8 cellular contexts compared by ENCODE assay signal in the genomic region with DNA sequence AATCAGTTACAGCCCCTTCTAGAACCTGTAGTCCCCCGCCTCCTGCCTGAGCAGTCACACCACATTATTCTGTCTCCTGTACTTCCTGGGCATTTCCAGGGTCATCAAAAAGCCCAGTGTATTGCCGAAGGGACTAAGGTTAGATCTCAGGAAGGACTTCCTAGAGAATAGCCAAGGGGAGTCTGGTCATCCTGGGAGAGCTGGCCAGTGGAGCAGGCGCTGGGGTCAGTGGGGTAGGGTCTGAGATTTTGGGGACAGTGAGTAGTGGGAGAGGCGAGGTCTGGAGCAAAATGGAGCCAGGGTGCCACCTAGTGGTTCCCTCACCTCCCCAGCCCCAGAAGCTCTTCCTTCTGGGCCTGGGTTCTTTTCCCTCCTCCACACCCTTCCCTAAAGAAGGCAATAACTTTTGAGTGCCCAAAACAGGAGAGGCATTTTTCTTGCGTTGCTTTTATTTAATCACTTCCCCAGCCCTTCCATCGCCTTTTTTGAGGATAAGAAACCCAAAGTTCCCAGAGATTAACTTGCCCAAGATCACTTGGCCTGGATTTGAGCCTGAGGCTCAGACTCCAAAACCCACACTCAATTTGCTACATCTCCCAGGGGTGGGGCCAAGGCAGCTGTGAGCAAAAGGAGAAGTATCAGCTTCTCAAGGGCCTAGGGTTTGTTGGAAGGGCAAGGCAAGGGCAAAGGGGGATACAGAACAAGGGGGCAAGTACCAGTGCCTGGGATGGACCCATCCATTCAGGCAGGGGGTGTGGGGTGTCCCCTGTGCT. TPM values are rescaled to one million over a fixed set of nuclear protein-coding genes. Genes with fewer than 3 reads are reported as not detected.
DNase-seq lines count a peak whose midpoint lies in the region; ATAC-seq and TF ChIP-seq lines count a peak whose summit lies in the region.

No MANE protein-coding gene starts in this region.

- H2AFZ ChIP-seq in fibroblast of lung (ENCODE audit: low read length) (no peak overlapping the region), neuronal stem cell (ENCODE audit: low read length) (no peak overlapping the region)

- no peak overlapping the region for H2BK5ac ChIP-seq in neuronal stem cell (ENCODE audit: low read length)

- no peak overlapping the region for H3K14ac ChIP-seq in neuronal stem cell (ENCODE audit: low read length)

- no peak overlapping the region for H4K91ac ChIP-seq in neuronal stem cell (ENCODE audit: low read depth, low read length, poor library complexity)

- no peak overlapping the region for H3K4me2 ChIP-seq in fibroblast of lung (ENCODE audit: extremely low read depth, insufficient read depth, low read length)
- H3K4me2 ChIP-seq in neuronal stem cell (ENCODE audit: insufficient read depth, low read length, poor library complexity, severe bottlenecking), result no peak overlapping the region

- WGBS in neuronal stem cell (ENCODE audit: extremely low coverage in 2 of 2, insufficient read length in 2 of 2, insufficient replicate concordance in 1 of 2), 2 donors, result no CpG with 5 or more reads among the region's 6 CpGs

- no peak overlapping the region for H2BK12ac ChIP-seq in neuronal stem cell (ENCODE audit: low read length)

- H3K4ac ChIP-seq in neuronal stem cell (ENCODE audit: low read length), result no peak overlapping the region

- H3K9me3 ChIP-seq in fibroblast of lung (ENCODE audit: control insufficient read depth, insufficient read depth, low read depth, low read length) (no peaks in the 10 kb centered on the region), neuronal stem cell (replicated peaks in 1 of 2; ENCODE audit: control insufficient read depth in 2 of 2, insufficient read depth in 1 of 2, low read depth in 1 of 2, low read length in 2 of 2) (no peaks in the 10 kb centered on the region)

- H3K27me3 ChIP-seq in fibroblast of lung (ENCODE audit: control insufficient read depth, insufficient read depth, low read length) (no peaks in the 10 kb centered on the region), neuronal stem cell (ENCODE audit: control insufficient read depth in 3 of 3, insufficient read depth in 3 of 3, low read depth in 1 of 3, low read length in 3 of 3) (no peaks in the 10 kb centered on the region)

- TF ChIP-seq CTCF in fibroblast of lung (conservative IDR thresholded peaks at IDR 0.05 in 1 of 2, IDR thresholded peaks at IDR 0.05 in 1 of 2; ENCODE audit: low read depth in 1 of 2, low read length in 2 of 2), result peak; percentile 69 to 80

- H3K9ac ChIP-seq in fibroblast of lung (ENCODE audit: insufficient read depth, low read length) (peak overlapping the region; percentile 1), neuronal stem cell (ENCODE audit: low read depth, low read length, poor library complexity) (no peak overlapping the region)

- H3K79me1 ChIP-seq in neuronal stem cell (ENCODE audit: low read depth, low read length), result peaks cover 6% of the 10 kb centered on the region

- H3K79me2 ChIP-seq in fibroblast of lung (ENCODE audit: control insufficient read depth, insufficient read depth, low read length), result no peaks in the 10 kb centered on the region

- H4K8ac ChIP-seq in neuronal stem cell (ENCODE audit: low read depth, low read length), result no peak overlapping the region

- no peak overlapping the region for H2BK120ac ChIP-seq in neuronal stem cell (ENCODE audit: low read depth, low read length)

- H3K4me1 ChIP-seq in fibroblast of lung (ENCODE audit: control insufficient read depth, extremely low read depth, insufficient read depth, low read length), result no peaks in the 10 kb centered on the region
- H3K4me1 ChIP-seq in neuronal stem cell (ENCODE audit: control insufficient read depth in 2 of 2, insufficient read depth in 1 of 2, low read depth in 1 of 2, low read length in 2 of 2), result peaks cover 20 to 42% of the 10 kb centered on the region in 2 donors

- no peaks in the 10 kb centered on the region for H4K20me1 ChIP-seq in fibroblast of lung (ENCODE audit: control insufficient read depth, extremely low read depth, insufficient read depth, low read length)

- H3K23ac ChIP-seq in neuronal stem cell (ENCODE audit: low read depth, low read length, poor library complexity), result no peak overlapping the region

- intact Hi-C loops in Right ventricle myocardium inferior (cut with DNase I), result no loop called here
- intact Hi-C loops in cardiac septum (cut with DNase I), result loop anchor here (2.0 kb wide), 1 partner anchor 67 kb away; no protein-coding TSS in a partner anchor

- H2BK15ac ChIP-seq in neuronal stem cell (ENCODE audit: low read length), result no peak overlapping the region

- no peak overlapping the region for H2AK5ac ChIP-seq in neuronal stem cell (ENCODE audit: low read depth, low read length)

- ATAC-seq in Right ventricle myocardium inferior (peak; percentile 54), GM18858 (IDR thresholded peaks at IDR 0.05; ENCODE audit: unreplicated experiment) (no peak)

- H3K27ac ChIP-seq in fibroblast of lung (ENCODE audit: insufficient read depth, low read length) (no peak overlapping the region), neuronal stem cell (replicated peaks; ENCODE audit: low read length) (no peak overlapping the region)

- H3K4me3 ChIP-seq in fibroblast of lung (replicated peaks in 1 of 4; ENCODE audit: control extremely low read depth in 1 of 4, insufficient read depth in 1 of 4, low read depth in 3 of 4, low read length in 4 of 4), result no peak overlapping the region
- no peak overlapping the region for H3K4me3 ChIP-seq in neuronal stem cell (ENCODE audit: low read length in 2 of 2)

- no peak overlapping the region for H3K18ac ChIP-seq in neuronal stem cell (ENCODE audit: low read length)

- no peak for DNase-seq in Right ventricle myocardium inferior (ENCODE audit: missing footprints)
- DNase-seq in cardiac septum (ENCODE audit: low spot score), result no peak
- DNase-seq in NCI-H1694 treated with DMSO at 0.1 percent for 48 hours (lab: John Stamatoyannopoulos, UW), result peak; percentile 76
- peak; percentile 31 to 33 for DNase-seq in activated CD4-positive, alpha-beta T cell treated with anti-CD3 and anti-CD28 coated beads, Interleukin-2, amount 50 U/mL, for 4 hours
- peak in 1 of 2 donors; percentile 31 for DNase-seq in fibroblast of lung (ENCODE audit: low read depth in 2 of 2)
- peak; percentile 44 for DNase-seq in neuronal stem cell (ENCODE audit: low spot score)
- no peak for DNase-seq in T1000 (lab: John Stamatoyannopoulos, UW)

- no peaks in the 10 kb centered on the region for H3K36me3 ChIP-seq in fibroblast of lung (ENCODE audit: control insufficient read depth, insufficient read depth, low read length)
- H3K36me3 ChIP-seq in neuronal stem cell (replicated peaks in 1 of 2; ENCODE audit: control insufficient read depth in 2 of 2, insufficient read depth in 2 of 2, low read length in 2 of 2), result peaks cover 35 to 38% of the 10 kb centered on the region in 2 donors

RNA-seq across cellular contexts. Expression of gene PMVK, which starts 7.3 kb away (rescaled TPM):
- total RNA-seq in Right ventricle myocardium inferior, result 71.1 TPM
- total RNA-seq in cardiac septum, result 30.9 TPM
- 8.5 and 10.1 TPM in 2 replicates for total RNA-seq in fibroblast of lung
- polyA plus RNA-seq in fibroblast of lung, result 25.1 and 33.5 TPM in 2 replicates
- 41.0 and 59.5 TPM in 2 replicates for polyA plus RNA-seq in fibroblast of lung (2012)
- polyA minus RNA-seq in fibroblast of lung (ENCODE audit: low replicate concordance), result 16.2 and 17.3 TPM in 2 replicates
- polyA plus RNA-seq in neuronal stem cell (2013, experiment 1 of 2), result 23.2 TPM
- polyA plus RNA-seq in neuronal stem cell (2013, experiment 2 of 2), result 23.3 TPM

RNA-seq across cellular contexts. Expression of gene PBXIP1, which starts 12.1 kb away (rescaled TPM):
- total RNA-seq in Right ventricle myocardium inferior, result 55.9 TPM
- 49.1 TPM for total RNA-seq in cardiac septum
- 106 and 113 TPM in 2 replicates for total RNA-seq in fibroblast of lung
- 21.1 and 32.8 TPM in 2 replicates for polyA plus RNA-seq in fibroblast of lung
- polyA plus RNA-seq in fibroblast of lung (2012), result 34.4 and 51.1 TPM in 2 replicates
- 35.8 and 41.1 TPM in 2 replicates for polyA minus RNA-seq in fibroblast of lung (ENCODE audit: low replicate concordance)
- 21.9 TPM for polyA plus RNA-seq in neuronal stem cell (2013, experiment 1 of 2)
- 21.6 TPM for polyA plus RNA-seq in neuronal stem cell (2013, experiment 2 of 2)

RNA-seq across cellular contexts. Expression of gene PYGO2, which starts 17.7 kb away (rescaled TPM):
- total RNA-seq in Right ventricle myocardium inferior (16.0 TPM), cardiac septum (16.9 TPM), fibroblast of lung (19.3 and 28.1 TPM in 2 replicates)
- 15.3 and 17.4 TPM in 2 replicates for polyA plus RNA-seq in fibroblast of lung
- polyA plus RNA-seq in fibroblast of lung (2012), result 12.5 and 17.2 TPM in 2 replicates
- 18.3 and 28.6 TPM in 2 replicates for polyA minus RNA-seq in fibroblast of lung (ENCODE audit: low replicate concordance)
- polyA plus RNA-seq in neuronal stem cell (2013, experiment 1 of 2), result 48.6 TPM
- polyA plus RNA-seq in neuronal stem cell (2013, experiment 2 of 2), result 48.1 TPM

RNA-seq across cellular contexts. Expression of gene SHC1, which starts 26.7 kb away (rescaled TPM):
- total RNA-seq in Right ventricle myocardium inferior, result 60.4 TPM
- total RNA-seq in cardiac septum, result 70.5 TPM
- 220 and 245 TPM in 2 replicates for total RNA-seq in fibroblast of lung
- 277 and 289 TPM in 2 replicates for polyA plus RNA-seq in fibroblast of lung
- polyA plus RNA-seq in fibroblast of lung (2012), result 261 and 301 TPM in 2 replicates
- polyA minus RNA-seq in fibroblast of lung (ENCODE audit: low replicate concordance), result 433 and 499 TPM in 2 replicates
- 95.8 TPM for polyA plus RNA-seq in neuronal stem cell (2013, experiment 1 of 2)
- 97.1 TPM for polyA plus RNA-seq in neuronal stem cell (2013, experiment 2 of 2)

RNA-seq across cellular contexts. Expression of gene CKS1B, which starts 30.6 kb away (rescaled TPM):
- total RNA-seq in Right ventricle myocardium inferior (22.2 TPM), cardiac septum (16.0 TPM), fibroblast of lung (23.9 and 40.3 TPM in 2 replicates)
- 55.4 and 176 TPM in 2 replicates for polyA plus RNA-seq in fibroblast of lung
- polyA plus RNA-seq in fibroblast of lung (2012), result 38.8 and 114 TPM in 2 replicates
- 4.0 and 38.8 TPM in 2 replicates for polyA minus RNA-seq in fibroblast of lung (ENCODE audit: low replicate concordance)
- polyA plus RNA-seq in neuronal stem cell (2013, experiment 1 of 2), result 629 TPM
- 633 TPM for polyA plus RNA-seq in neuronal stem cell (2013, experiment 2 of 2)

Comparison
In these comparisons a context has a peak if more than half of its experiments do, and no peak if none do; other contexts are left out.
1. DNase-seq: peak in NCI-H1694 treated with DMSO at 0.1 percent for 48 hours (single experiment), activated CD4-positive, alpha-beta T cell treated with anti-CD3 and anti-CD28 coated beads, Interleukin-2, amount 50 U/mL, for 4 hours (2 of 2) and neuronal stem cell (single experiment); none in Right ventricle myocardium inferior (single experiment), cardiac septum (single experiment) and T1000 (single experiment).